ENCODE assay signal across 8 cellular contexts in the genomic region with DNA sequence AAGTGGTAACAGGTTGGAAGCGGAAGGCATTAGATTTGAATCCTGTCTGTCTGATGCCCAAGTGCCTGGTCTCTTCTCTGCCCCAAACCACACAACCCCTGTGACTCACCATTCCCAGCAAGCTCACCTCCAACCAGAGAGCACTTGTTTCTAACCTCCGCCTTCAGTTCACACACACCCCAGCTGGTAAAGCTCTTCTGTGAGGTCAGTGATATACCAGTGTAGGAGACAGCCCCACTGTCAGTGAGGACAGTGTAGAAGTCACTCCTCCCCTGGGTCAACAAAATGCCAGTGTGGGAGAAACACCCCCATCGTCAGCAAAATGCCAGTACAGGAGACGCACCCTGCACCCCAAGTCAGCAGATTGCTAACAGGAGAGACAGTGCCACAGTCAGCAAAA. TPM values are rescaled to one million over a fixed set of nuclear protein-coding genes. Genes with fewer than 3 reads are reported as not detected.
DNase-seq lines count a peak whose midpoint lies in the region; ATAC-seq and TF ChIP-seq lines count a peak whose summit lies in the region.

No MANE protein-coding gene starts in this region.

- TF ChIP-seq CTCF in endodermal cell (conservative IDR thresholded peaks at IDR 0.05), result no peak

- no peaks in the 10 kb centered on the region for H3K36me3 Mint-ChIP-seq in endodermal cell (ENCODE audit: low read depth)

- H3K9me3 Mint-ChIP-seq in endodermal cell, result no peaks in the 10 kb centered on the region

- WGBS in endodermal cell (ENCODE audit: insufficient coverage in 1 of 2, insufficient read length in 1 of 2), 2 experiments, result 87 to 100% methylated on average over 2 to 4 of the region's 4 CpGs

- peak; percentile 60 for DNase-seq in activated CD8-positive, alpha-beta memory T cell treated with anti-CD3 and anti-CD28 coated beads, Interleukin-2, amount 50 U/mL, for 48 hours
- DNase-seq in activated CD8-positive, alpha-beta memory T cell treated with anti-CD3 and anti-CD28 coated beads, Interleukin-2, amount 50 U/mL, for 4 hours, result no peak
- DNase-seq in NCI-H69 (lab: John Stamatoyannopoulos, UW), result peak; percentile 51
- DNase-seq in endodermal cell, result no peak
- peak; percentile 11 to 34 for DNase-seq in stimulated activated CD8-positive, alpha-beta memory T cell treated with anti-CD3 and anti-CD28 coated beads, Interleukin-7, amount 100 ng/mL, for 48 hours (ENCODE audit: extremely low read depth in 1 of 2, low read depth in 1 of 2)
- no peak for DNase-seq in substantia nigra (lab: John Stamatoyannopoulos, UW)
- DNase-seq in left lobe of liver (ENCODE audit: low spot score), result no peak

- H3K4me1 Mint-ChIP-seq in endodermal cell, result peaks cover 14% of the 10 kb centered on the region

- no peak overlapping the region for H3K4me3 ChIP-seq in endodermal cell (ENCODE audit: low read length)

- H3K27ac ChIP-seq in endodermal cell (ENCODE audit: low read depth, low read length) (peak overlapping the region; percentile 10), substantia nigra (ENCODE audit: low read depth, low read length, poor library complexity, severe bottlenecking) (no peak overlapping the region)

- H3K27me3 ChIP-seq in endodermal cell (ENCODE audit: control insufficient read depth, insufficient read depth, low read length, poor library complexity, severe bottlenecking), result no peaks in the 10 kb centered on the region

- peaks cover 6% of the 10 kb centered on the region for H3K4me1 ChIP-seq in endodermal cell (ENCODE audit: control insufficient read depth, insufficient read depth, low read length)

- no peak overlapping the region for H3K4me3 Mint-ChIP-seq in endodermal cell

- H3K27ac Mint-ChIP-seq in endodermal cell, result peak overlapping the region; percentile 50

- ATAC-seq in HG03097 (IDR thresholded peaks at IDR 0.05; ENCODE audit: low FRiP score, unreplicated experiment) (no peak), left lobe of liver (no peak)

- peaks cover 12% of the 10 kb centered on the region for H3K27me3 Mint-ChIP-seq in endodermal cell (ENCODE audit: insufficient read depth)

- H3K36me3 ChIP-seq in endodermal cell (ENCODE audit: control insufficient read depth, insufficient read depth, low read length), result no peaks in the 10 kb centered on the region

- H3K9ac ChIP-seq in endodermal cell (ENCODE audit: extremely low read depth, low read length, poor library complexity, severe bottlenecking), result no peak overlapping the region

- H3K9me3 ChIP-seq in endodermal cell (ENCODE audit: control insufficient read depth, low read length), result no peaks in the 10 kb centered on the region

RNA-seq across cellular contexts. Expression of gene RIMS3, which starts 2.6 kb away (rescaled TPM):
- total RNA-seq in endodermal cell (10 to 100 TPM in 1 of 2 donors, 1 to 10 TPM in 1; 8.0 to 12.0 TPM), left lobe of liver (1.0 TPM)
- 27.7 TPM for polyA plus RNA-seq in endodermal cell (2013, experiment 1 of 2)
- polyA plus RNA-seq in endodermal cell (2013, experiment 2 of 2), result 24.1 TPM

RNA-seq across cellular contexts. Expression of gene NFYC, which starts 28.6 kb away (rescaled TPM):
- total RNA-seq in endodermal cell (10 to 100 TPM; 43.6 to 59.0 TPM), left lobe of liver (26.8 TPM)
- polyA plus RNA-seq in endodermal cell (2013, experiment 1 of 2), result 55.3 TPM
- 47.4 TPM for polyA plus RNA-seq in endodermal cell (2013, experiment 2 of 2)

Comparison
In these comparisons a context has a peak if more than half of its experiments do, and no peak if none do; other contexts are left out.
1. DNase-seq: peak in activated CD8-positive, alpha-beta memory T cell treated with anti-CD3 and anti-CD28 coated beads, Interleukin-2, amount 50 U/mL, for 48 hours (single experiment), NCI-H69 (single experiment) and stimulated activated CD8-positive, alpha-beta memory T cell treated with anti-CD3 and anti-CD28 coated beads, Interleukin-7, amount 100 ng/mL, for 48 hours (2 of 2); none in activated CD8-positive, alpha-beta memory T cell treated with anti-CD3 and anti-CD28 coated beads, Interleukin-2, amount 50 U/mL, for 4 hours (single experiment), endodermal cell (single experiment), substantia nigra (0 of 49) and left lobe of liver (single experiment).